2 cellular contexts compared by ENCODE assay signal in the genomic region with DNA sequence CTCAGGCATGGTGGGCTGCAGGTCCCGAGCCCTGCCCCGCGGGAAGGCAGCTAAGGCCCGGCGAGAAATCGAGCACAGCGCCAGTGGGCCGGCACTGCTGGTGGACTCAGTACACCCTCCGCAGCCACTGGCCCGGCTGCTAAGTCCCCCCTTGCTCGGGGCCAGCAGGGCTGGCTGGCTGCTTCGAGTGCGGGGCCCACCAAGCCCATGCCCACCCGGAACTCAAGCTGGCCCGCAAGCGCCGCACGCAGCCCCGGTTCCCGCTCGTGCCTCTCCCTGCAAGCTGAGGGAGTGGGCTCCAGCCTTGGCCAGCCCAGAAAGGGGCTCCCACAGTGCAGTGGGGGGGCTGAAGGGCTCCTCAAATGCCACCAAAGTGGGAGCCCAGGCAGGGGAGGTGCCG.
A peak's percentile ranks its signal among the peaks of the same experiment; 100 is the strongest.
DNase-seq lines count a peak whose midpoint lies in the region; TF ChIP-seq lines count a peak whose summit lies in the region.
"Not testable (repeated sequence)": the region's sequence is repeated elsewhere in the genome, so short reads cannot be mapped to it uniquely, and the experiment has no call there.

No MANE protein-coding gene starts in this region.

- peak; percentile 18 for DNase-seq in endodermal cell
- peak; percentile 81 for DNase-seq in osteocyte (ENCODE audit: extremely low spot score, unreplicated experiment)

- not testable (repeated sequence) for H3K27me3 ChIP-seq in endodermal cell (ENCODE audit: control insufficient read depth, insufficient read depth, low read length, poor library complexity, severe bottlenecking)

- not testable (repeated sequence) for H3K36me3 ChIP-seq in endodermal cell (ENCODE audit: control insufficient read depth, insufficient read depth, low read length)

- H3K27me3 Mint-ChIP-seq in endodermal cell (ENCODE audit: insufficient read depth) = peaks cover 24% of the 10 kb centered on the region
- not testable (repeated sequence) for H3K27me3 Mint-ChIP-seq in osteocyte (ENCODE audit: unreplicated experiment)

- H3K9me3 Mint-ChIP-seq in endodermal cell; osteocyte (ENCODE audit: unreplicated experiment): not testable (repeated sequence)

- 96 to 97% methylated on average over 6 to 19 of the region's 22 CpGs for WGBS in endodermal cell (ENCODE audit: insufficient coverage in 1 of 2, insufficient read length in 1 of 2), 2 experiments

- H3K27ac Mint-ChIP-seq in endodermal cell; osteocyte (ENCODE audit: unreplicated experiment): not testable (repeated sequence)

- H3K4me3 ChIP-seq in endodermal cell (ENCODE audit: low read length) = not testable (repeated sequence)

- not testable (repeated sequence) for H3K9me3 ChIP-seq in endodermal cell (ENCODE audit: control insufficient read depth, low read length)

- TF ChIP-seq CTCF in endodermal cell (conservative IDR thresholded peaks at IDR 0.05); osteocyte (IDR thresholded peaks at IDR 0.05): not testable (repeated sequence)

- not testable (repeated sequence) for H3K27ac ChIP-seq in endodermal cell (ENCODE audit: low read depth, low read length)

- not testable (repeated sequence) for H3K4me1 ChIP-seq in endodermal cell (ENCODE audit: control insufficient read depth, insufficient read depth, low read length)

- H3K4me3 Mint-ChIP-seq in endodermal cell; osteocyte (ENCODE audit: unreplicated experiment): not testable (repeated sequence)

- H3K9ac ChIP-seq in endodermal cell (ENCODE audit: extremely low read depth, low read length, poor library complexity, severe bottlenecking) = not testable (repeated sequence)

- H3K4me1 Mint-ChIP-seq in endodermal cell = peaks cover 37% of the 10 kb centered on the region
- not testable (repeated sequence) for H3K4me1 Mint-ChIP-seq in osteocyte (ENCODE audit: unreplicated experiment)

- not testable (repeated sequence) for H3K36me3 Mint-ChIP-seq in endodermal cell (ENCODE audit: low read depth); osteocyte (ENCODE audit: unreplicated experiment)
